8 cellular contexts compared by ENCODE assay signal in genomic region chr19:38315657-38316476, GRCh38. TPM values are rescaled to one million over a fixed set of nuclear protein-coding genes. Genes with fewer than 3 reads are reported as not detected.
DNase-seq lines count a peak whose midpoint lies in the region; ATAC-seq and TF ChIP-seq lines count a peak whose summit lies in the region.

TSS of gene YIF1B (minus strand) at chr19:38315947. CDS start at chr19:38315917, 30 bp downstream.

- TF ChIP-seq CTCF in AG10803 (conservative IDR thresholded peaks at IDR 0.05; ENCODE audit: low read length) (no peak), spleen (IDR thresholded peaks at IDR 0.05 in 8 of 11, conservative IDR thresholded peaks at IDR 0.05 in 3 of 11) (peak in 1 of 11 experiments; percentile 32)

- intact Hi-C loops in spleen (cut with DNase I; ENCODE audit: low total_unique reads) = no loop called here

- no peaks in the 10 kb centered on the region for H3K36me3 ChIP-seq in spleen

- TF ChIP-seq POLR2A in spleen (IDR thresholded peaks at IDR 0.05) = no peak

- H3K4me1 ChIP-seq in spleen = peaks cover 28 to 85% (median 54%) of the 10 kb centered on the region in 6 donors

- DNase-seq in AG10803 (ENCODE audit: low read depth) (peak; percentile 97), NCI-H345 treated with DMSO at 0.1 percent for 48 hours (lab: John Stamatoyannopoulos, UW; ENCODE audit: unreplicated experiment) (peak; percentile 100), caudate nucleus (lab: John Stamatoyannopoulos, UW) (peak; percentile 65 to 99 (median 97)), inferior parietal cortex (ENCODE audit: extremely low spot score) (peak; percentile 95), spleen (peak; percentile 99)
- DNase-seq in activated CD4-positive, CD25-positive, alpha-beta regulatory T cell (lab: John Stamatoyannopoulos, UW) = peak; percentile 91 to 95 (median 94)

- peak within 1 kb of the TSS; percentile 92 for H3K27ac ChIP-seq in caudate nucleus (ENCODE audit: low read depth, low read length)
- H3K27ac ChIP-seq in spleen = peak within 1 kb of the TSS; percentile 72 to 93 (median 90)

- peak within 1 kb of the TSS; percentile 85 for H3K4me3 ChIP-seq in AG10803 (ENCODE audit: low read length)
- peak within 1 kb of the TSS; percentile 37 to 78 (median 56) for H3K4me3 ChIP-seq in spleen

- 0 to 1% (median 0%) methylated on average over 43 to 64 of the region's 64 CpGs for WGBS in spleen, 5 donors

- no peaks in the 10 kb centered on the region for H3K27me3 ChIP-seq in spleen (replicated peaks in 1 of 7)

- ATAC-seq in GM19035 (IDR thresholded peaks at IDR 0.05; ENCODE audit: unreplicated experiment) (peak; percentile 88), HG03342 (IDR thresholded peaks at IDR 0.05; ENCODE audit: unreplicated experiment) (peak; percentile 85)

- H3K9me3 ChIP-seq in spleen = no peaks in the 10 kb centered on the region

RNA-seq across cellular contexts. Expression of gene YIF1B, which starts in this region (rescaled TPM):
- 10 to 100 TPM; 31.4 to 40.6 (median 38.4) TPM for total RNA-seq in spleen
- 10 to 100 TPM; 41.2 to 56.7 (median 46.6) TPM for polyA plus RNA-seq in spleen

Comparison
In these comparisons a context has a peak if more than half of its experiments do, and no peak if none do; other contexts are left out.
1. Peak in every context shown above with its lines: DNase-seq, ATAC-seq, H3K4me3 ChIP-seq and H3K27ac ChIP-seq.